In genomic region chr6:138258991-138259390, GRCh38 we compare ENCODE assay signal across 22 cellular contexts. TPM values are rescaled to one million over a fixed set of nuclear protein-coding genes. Genes with fewer than 3 reads are reported as not detected.
"Had no signal": no experiment of that assay in that cellular context is flagged by ENCODE, and none has a peak within 500 bp of the region (broad histone marks: within the 10 kb centered on the region; RNA-seq: fewer than 3 reads in every experiment).

No MANE protein-coding gene starts in this region.

- H3K9me3 ChIP-seq: esophagus squamous epithelium, left ventricle myocardium inferior, thyroid gland, uterus had no signal

- H3K4me2 ChIP-seq: hepatocyte had no signal

- H3K27ac ChIP-seq: esophagus squamous epithelium, hepatocyte, left ventricle myocardium inferior, parathyroid adenoma, thyroid gland, uterus had no signal

- H3K4me1 ChIP-seq: esophagus squamous epithelium, left ventricle myocardium inferior, parathyroid adenoma, thyroid gland, uterus had no signal

- H3K4me3 ChIP-seq: esophagus squamous epithelium, hepatocyte, left ventricle myocardium inferior, thyroid gland, uterus had no signal

- H3K9ac ChIP-seq: parathyroid adenoma had no signal

- ATAC-seq: naive thymus-derived CD8-positive, alpha-beta T cell; stimulated activated effector memory CD8-positive, alpha-beta T cell treated with anti-CD3 and anti-CD28 coated beads, Interleukin-12 subunit alpha, Interleukin-12 subunit beta, amount 100 ng/mL, for 72 hours had no signal

- H3K36me3 ChIP-seq: esophagus squamous epithelium, left ventricle myocardium inferior, thyroid gland, uterus had no signal

- H3K27me3 ChIP-seq: esophagus squamous epithelium, hepatocyte, thyroid gland, uterus had no signal

- H3K79me2 ChIP-seq: hepatocyte, parathyroid adenoma had no signal

- DNase-seq: activated CD4-positive, alpha-beta T cell treated with anti-CD3 and anti-CD28 coated beads, Interleukin-2, amount 10 ng/mL, durations not matched to agents 7 days and 5 days; activated CD8-positive, alpha-beta memory T cell treated with anti-CD3 and anti-CD28 coated beads, Interleukin-2, amount 50 U/mL, for 48 hours; activated naive CD8-positive, alpha-beta T cell treated with anti-CD3 and anti-CD28 coated beads for 36 hours; amygdala; cortex of kidney; effector CD4-positive, alpha-beta T cell; esophagus squamous epithelium; left ventricle myocardium inferior; mesenchymal stem cell; naive thymus-derived CD8-positive, alpha-beta T cell; retina; thyroid gland; uterus had no signal

- H2AFZ ChIP-seq: hepatocyte, parathyroid adenoma had no signal

RNA-seq across cellular contexts. Expression of gene PBOV1, which starts 40.7 kb away (rescaled TPM):
- total RNA-seq: activated CD4-positive, alpha-beta T cell treated with anti-CD3 and anti-CD28 coated beads, Interleukin-2, amount 10 ng/mL, durations not matched to agents 7 days and 5 days; activated naive CD8-positive, alpha-beta T cell treated with anti-CD3 and anti-CD28 coated beads for 36 hours; activated T-helper 1 cell treated with anti-CD3 and anti-CD28 coated beads, Interleukin-12 subunit alpha, Interleukin-12 subunit beta, Interleukin-2, Interleukin-4 antibody, amounts not matched to agents 30 ng/mL and 10 ng/mL and 1 ng/mL, durations not matched to agents 14 hours and 24 hours and 36 hours; endothelial cell of umbilical vein; esophagus squamous epithelium; fibroblast of villous mesenchyme; glomerular endothelial cell; hepatocyte; left ventricle myocardium inferior; mucosa of gallbladder; naive thymus-derived CD8-positive, alpha-beta T cell; thyroid gland; uterus had no signal
- polyA plus RNA-seq: endothelial cell of umbilical vein; hepatocyte; keratinocyte; naive thymus-derived CD8-positive, alpha-beta T cell had no signal
